Comparison of ENCODE assay signal across 25 cellular contexts in genomic region chr10:98131615-98132014, GRCh38.
"Had no signal": no experiment of that assay in that cellular context is flagged by ENCODE, and none has a peak within 500 bp of the region (broad histone marks: within the 10 kb centered on the region; RNA-seq: fewer than 3 reads in every experiment).

No MANE protein-coding gene starts in this region.

- H3K4me1 ChIP-seq: colonic mucosa had no signal

- DNase-seq: activated CD4-positive, alpha-beta T cell treated with anti-CD3 and anti-CD28 coated beads, Interleukin-2, amount 10 ng/mL, durations not matched to agents 7 days and 5 days; activated CD4-positive, CD25-positive, alpha-beta regulatory T cell treated with anti-CD3 and anti-CD28 coated beads, Interleukin-2, amount 50 U/mL, for 72 hours; activated CD8-positive, alpha-beta T cell treated with anti-CD3 and anti-CD28 coated beads, Interleukin-2, amount 10 ng/mL, durations not matched to agents 7 days and 5 days; activated gamma-delta T cell treated with Interleukin-2 at 50 U/mL for 16 hours; adrenal gland; colonic mucosa; dorsolateral prefrontal cortex; effector memory CD8-positive, alpha-beta T cell; glutamatergic neuron; hypothalamus; left ventricle myocardium superior; mammary epithelial cell; retina; spleen; stimulated activated CD4-positive, alpha-beta T cell treated with anti-CD3 and anti-CD28 coated beads, Interleukin-4, amount 100 ng/mL, for 24 hours; stimulated activated naive CD8-positive, alpha-beta T cell treated with anti-CD3 and anti-CD28 coated beads, Interleukin-15, Interleukin-2, amounts not matched to agents 100 U/mL and 50 U/mL, for 24 hours had no signal

- H3K4me3 Mint-ChIP-seq: activated CD4-positive, alpha-beta T cell treated with anti-CD3 and anti-CD28 coated beads, Interleukin-2, amount 10 ng/mL, durations not matched to agents 7 days and 5 days; activated CD8-positive, alpha-beta T cell treated with anti-CD3 and anti-CD28 coated beads, Interleukin-2, amount 10 ng/mL, durations not matched to agents 7 days and 5 days; activated naive CD4-positive, alpha-beta T cell treated with anti-CD3 and anti-CD28 coated beads, Interleukin-2, amount 50 U/mL, for 24 hours; activated T-helper 1 cell treated with anti-CD3 and anti-CD28 coated beads, Interleukin-12 subunit alpha, Interleukin-12 subunit beta, Interleukin-2, Interleukin-4 antibody, amounts not matched to agents 30 ng/mL and 10 ng/mL and 1 ng/mL, durations not matched to agents 14 hours and 24 hours and 36 hours; central memory CD8-positive, alpha-beta T cell; effector memory CD8-positive, alpha-beta T cell; T-helper 1 cell treated with Interleukin-12 subunit alpha and Interleukin-12 subunit beta and Interleukin-4 antibody, amounts not matched to agents 30 μg/mL and 1 μg/mL, for 36 hours had no signal

- H3K4me3 ChIP-seq: adrenal gland, colonic mucosa, dorsolateral prefrontal cortex, esophagus muscularis mucosa, spleen had no signal

- H3K27ac ChIP-seq: adrenal gland, colonic mucosa, dorsolateral prefrontal cortex, esophagus muscularis mucosa, spleen had no signal

- FAIRE-seq: astrocyte, frontal cortex, islet of Langerhans had no signal

- H3K9me3 ChIP-seq: adrenal gland, colonic mucosa, esophagus muscularis mucosa had no signal

- H3K27ac Mint-ChIP-seq: activated CD4-positive, alpha-beta T cell treated with anti-CD3 and anti-CD28 coated beads, Interleukin-2, amount 10 ng/mL, durations not matched to agents 7 days and 5 days; activated CD8-positive, alpha-beta T cell treated with anti-CD3 and anti-CD28 coated beads, Interleukin-2, amount 10 ng/mL, durations not matched to agents 7 days and 5 days; activated naive CD4-positive, alpha-beta T cell treated with anti-CD3 and anti-CD28 coated beads, Interleukin-2, amount 50 U/mL, for 24 hours; activated T-helper 1 cell treated with anti-CD3 and anti-CD28 coated beads, Interleukin-12 subunit alpha, Interleukin-12 subunit beta, Interleukin-2, Interleukin-4 antibody, amounts not matched to agents 30 ng/mL and 10 ng/mL and 1 ng/mL, durations not matched to agents 14 hours and 24 hours and 36 hours; effector memory CD8-positive, alpha-beta T cell; progenitor cell of endocrine pancreas; T-helper 1 cell treated with Interleukin-12 subunit alpha and Interleukin-12 subunit beta and Interleukin-4 antibody, amounts not matched to agents 30 μg/mL and 1 μg/mL, for 36 hours had no signal

- ATAC-seq: activated CD8-positive, alpha-beta T cell treated with anti-CD3 and anti-CD28 coated beads, Interleukin-2, amount 10 ng/mL, durations not matched to agents 7 days and 5 days; effector memory CD8-positive, alpha-beta T cell; left ventricle myocardium superior; stimulated activated naive CD8-positive, alpha-beta T cell treated with anti-CD3 and anti-CD28 coated beads, Interleukin-15, Interleukin-2, amounts not matched to agents 100 U/mL and 50 U/mL, for 24 hours had no signal

- H3K9me3 Mint-ChIP-seq: activated T-helper 1 cell treated with anti-CD3 and anti-CD28 coated beads, Interleukin-12 subunit alpha, Interleukin-12 subunit beta, Interleukin-2, Interleukin-4 antibody, amounts not matched to agents 30 ng/mL and 10 ng/mL and 1 ng/mL, durations not matched to agents 14 hours and 24 hours and 36 hours; central memory CD8-positive, alpha-beta T cell; effector memory CD8-positive, alpha-beta T cell had no signal

- H3K36me3 ChIP-seq: adrenal gland, colonic mucosa, esophagus muscularis mucosa, spleen had no signal

- H3K27me3 ChIP-seq: adrenal gland, colonic mucosa, esophagus muscularis mucosa had no signal

- H3K36me3 Mint-ChIP-seq: activated naive CD4-positive, alpha-beta T cell treated with anti-CD3 and anti-CD28 coated beads, Interleukin-2, amount 50 U/mL, for 24 hours had no signal
